20 cellular contexts compared by ENCODE assay signal in genomic region chr1:118117521-118117920, GRCh38.
"Had no signal": no experiment of that assay in that cellular context is flagged by ENCODE, and none has a peak within 500 bp of the region (broad histone marks: within the 10 kb centered on the region; RNA-seq: fewer than 3 reads in every experiment).

No MANE protein-coding gene starts in this region.

- H3K36me3 Mint-ChIP-seq: activated naive CD4-positive, alpha-beta T cell treated with anti-CD3 and anti-CD28 coated beads, Interleukin-2, amount 50 U/mL, for 72 hours had no signal

- H3K4me3 Mint-ChIP-seq: activated T-cell treated with anti-CD3 and anti-CD28 coated beads, Interleukin-2, amount 50 U/mL, for 24 hours; activated T-helper 17 cell treated with anti-CD3 and anti-CD28 coated beads, Interleukin-2, amount 50 U/mL, for 72 hours; dendritic cell treated with granulocyte-macrophage colony-stimulating factor and Interleukin-4, amounts not matched to agents 40 ng/mL and 50 ng/mL, for 4 days; nephron had no signal

- H3K9me3 Mint-ChIP-seq: activated naive CD4-positive, alpha-beta T cell treated with anti-CD3 and anti-CD28 coated beads, Interleukin-2, amount 50 U/mL, for 72 hours; activated T-cell treated with anti-CD3 and anti-CD28 coated beads, Interleukin-2, amount 50 U/mL, for 24 hours; activated T-helper 17 cell treated with anti-CD3 and anti-CD28 coated beads, Interleukin-2, amount 50 U/mL, for 72 hours; dendritic cell treated with granulocyte-macrophage colony-stimulating factor and Interleukin-4, amounts not matched to agents 40 ng/mL and 50 ng/mL, for 4 days; nephron had no signal

- H3K36me3 ChIP-seq: brain microvascular endothelial cell, heart right ventricle, spleen, thyroid gland had no signal

- H3K27ac ChIP-seq: brain microvascular endothelial cell, heart right ventricle, spleen, thyroid gland had no signal

- H3K9me3 ChIP-seq: heart right ventricle, spleen, thyroid gland had no signal

- H3K27me3 ChIP-seq: brain microvascular endothelial cell, spleen, thyroid gland had no signal

- FAIRE-seq: TTC549, urothelium cell line had no signal

- H3K4me1 Mint-ChIP-seq: activated T-helper 17 cell treated with anti-CD3 and anti-CD28 coated beads, Interleukin-2, amount 50 U/mL, for 72 hours had no signal

- H3K4me3 ChIP-seq: heart right ventricle, lung, spleen, thyroid gland had no signal

- ATAC-seq: activated naive CD4-positive, alpha-beta T cell treated with anti-CD3 and anti-CD28 coated beads, Interleukin-2, amount 50 U/mL, for 72 hours; activated T-helper 17 cell treated with anti-CD3 and anti-CD28 coated beads, Interleukin-2, amount 50 U/mL, for 72 hours; heart right ventricle had no signal

- DNase-seq: activated T-cell treated with anti-CD3 and anti-CD28 coated beads, Interleukin-2, amount 50 U/mL, for 24 hours; aorta; brain microvascular endothelial cell; caudate nucleus; effector CD4-positive, alpha-beta T cell; erythroblast; foreskin fibroblast; heart right ventricle; spleen; stimulated activated CD4-positive, alpha-beta T cell treated with anti-CD3 and anti-CD28 coated beads, Interleukin-4, amount 100 ng/mL, for 1 hour; stimulated activated naive CD4-positive, alpha-beta T cell treated with Interleukin-2 at 50 U/mL for 16 hours; T-helper 1 cell; thyroid gland had no signal

- H3K27me3 Mint-ChIP-seq: activated T-cell treated with anti-CD3 and anti-CD28 coated beads, Interleukin-2, amount 50 U/mL, for 24 hours had no signal

- H3K4me1 ChIP-seq: heart right ventricle, spleen had no signal

- H3K27ac Mint-ChIP-seq: activated naive CD4-positive, alpha-beta T cell treated with anti-CD3 and anti-CD28 coated beads, Interleukin-2, amount 50 U/mL, for 72 hours; activated T-cell treated with anti-CD3 and anti-CD28 coated beads, Interleukin-2, amount 50 U/mL, for 24 hours; activated T-helper 17 cell treated with anti-CD3 and anti-CD28 coated beads, Interleukin-2, amount 50 U/mL, for 72 hours; dendritic cell treated with granulocyte-macrophage colony-stimulating factor and Interleukin-4, amounts not matched to agents 40 ng/mL and 50 ng/mL, for 4 days had no signal
